ENCODE assay signal across 8 cellular contexts in genomic region chr12:49621651-49622500, GRCh38. TPM values are rescaled to one million over a fixed set of nuclear protein-coding genes. Genes with fewer than 3 reads are reported as not detected.
DNase-seq lines count a peak whose midpoint lies in the region; TF ChIP-seq lines count a peak whose summit lies in the region.

No MANE protein-coding gene starts in this region.

- H3K36me3 Mint-ChIP-seq in activated CD4-positive, alpha-beta memory T cell treated with anti-CD3 and anti-CD28 coated beads for 36 hours = no peaks in the 10 kb centered on the region

- intact Hi-C loops in activated CD4-positive, alpha-beta memory T cell treated with anti-CD3 and anti-CD28 coated beads for 36 hours (cut with micrococcal nuclease) = loop anchor here (1.0 to 5.0 kb wide), 6 partner anchors 40 to 357 kb away; partner anchors contain the start of genes MCRS1, SPATS2 and TUBA1C

- no peaks in the 10 kb centered on the region for H3K27me3 ChIP-seq in iPS-15b (ENCODE audit: control insufficient read depth, insufficient read depth, low read length)
- H3K27me3 ChIP-seq in suprapubic skin = no peaks in the 10 kb centered on the region

- H3K9me3 Mint-ChIP-seq in activated CD4-positive, alpha-beta memory T cell treated with anti-CD3 and anti-CD28 coated beads for 36 hours = no peaks in the 10 kb centered on the region

- no peak for TF ChIP-seq POLR2A in suprapubic skin (IDR thresholded peaks at IDR 0.05)

- DNase-seq in activated CD4-positive, alpha-beta T cell treated with anti-CD3 and anti-CD28 coated beads, Interleukin-2, amount 50 U/mL, for 4 hours = peak; percentile 14 to 15
- no peak for DNase-seq in activated CD4-positive, alpha-beta T cell treated with anti-CD3 and anti-CD28 coated beads for 1 hour
- DNase-seq in activated CD4-positive, alpha-beta memory T cell treated with anti-CD3 and anti-CD28 coated beads for 36 hours = no peak
- no peak for DNase-seq in suprapubic skin (ENCODE audit: low spot score in 2 of 2)
- DNase-seq in cerebellum (ENCODE audit: low spot score) = no peak
- no peak for DNase-seq in Kasumi-1 (lab: John Stamatoyannopoulos, UW)
- no peak for DNase-seq in glomerular visceral epithelial cell (ENCODE audit: extremely low spot score)

- H3K4me1 ChIP-seq in iPS-15b (ENCODE audit: control insufficient read depth, insufficient read depth, low read length) (peaks cover 12% of the 10 kb centered on the region), suprapubic skin (peaks cover 34% of the 10 kb centered on the region)

- H3K36me3 ChIP-seq in iPS-15b (ENCODE audit: control insufficient read depth, insufficient read depth, low read length) (no peaks in the 10 kb centered on the region), suprapubic skin (no peaks in the 10 kb centered on the region)

- CTCF ChIA-PET in activated CD4-positive, alpha-beta memory T cell treated with anti-CD3 and anti-CD28 coated beads for 36 hours (lab: Charles Lee) = interaction anchor here (0.5 to 5.5 kb wide), 10 partner anchors 15 to 263 kb away, joined by 3 to 40 read pairs (median 4); partner anchors contain the start of genes FMNL3, MCRS1 and TMBIM6

- peak overlapping the region; percentile 86 for H3K27ac ChIP-seq in suprapubic skin

- POLR2A ChIA-PET in activated CD4-positive, alpha-beta memory T cell treated with anti-CD3 and anti-CD28 coated beads for 36 hours (lab: Charles Lee) = interaction anchor here (0.8 to 2.2 kb wide), 3 partner anchors 27 to 120 kb away, joined by 3 to 11 read pairs (median 11); partner anchors contain the start of gene TMBIM6

- WGBS in suprapubic skin = 4% methylated on average over 33 of the region's 33 CpGs

- H3K9me3 ChIP-seq in iPS-15b (ENCODE audit: control insufficient read depth, insufficient read depth, low read length) (no peaks in the 10 kb centered on the region), suprapubic skin (no peaks in the 10 kb centered on the region)

- H3K4me3 Mint-ChIP-seq in activated CD4-positive, alpha-beta memory T cell treated with anti-CD3 and anti-CD28 coated beads for 36 hours = peak overlapping the region; percentile 78

- no peak overlapping the region for H3K9ac ChIP-seq in iPS-15b (ENCODE audit: low read depth, low read length)

- no peak for TF ChIP-seq EP300 in suprapubic skin (IDR thresholded peaks at IDR 0.05)

- H3K27ac Mint-ChIP-seq in activated CD4-positive, alpha-beta memory T cell treated with anti-CD3 and anti-CD28 coated beads for 36 hours = peak overlapping the region; percentile 73

- peaks cover 4% of the 10 kb centered on the region for H3K27me3 Mint-ChIP-seq in activated CD4-positive, alpha-beta memory T cell treated with anti-CD3 and anti-CD28 coated beads for 36 hours

- H3K4me1 Mint-ChIP-seq in activated CD4-positive, alpha-beta memory T cell treated with anti-CD3 and anti-CD28 coated beads for 36 hours (ENCODE audit: low read depth) = peaks cover 20% of the 10 kb centered on the region

- TF ChIP-seq CTCF in suprapubic skin (IDR thresholded peaks at IDR 0.05) = no peak

- peak overlapping the region; percentile 83 for H3K4me3 ChIP-seq in iPS-15b (ENCODE audit: low read depth, low read length)
- H3K4me3 ChIP-seq in suprapubic skin = peak overlapping the region; percentile 67

RNA-seq across cellular contexts. Expression of gene PRPF40B, which starts 1.5 kb away (rescaled TPM):
- total RNA-seq in activated CD4-positive, alpha-beta memory T cell treated with anti-CD3 and anti-CD28 coated beads for 36 hours = 1 to 10 TPM; 6.2 to 8.9 TPM
- total RNA-seq in suprapubic skin (10 to 100 TPM; 10.1 to 38.9 (median 15.4) TPM), cerebellum (22.8 TPM)

RNA-seq across cellular contexts. Expression of gene FAM186B, which starts 16.4 kb away (rescaled TPM):
- total RNA-seq in activated CD4-positive, alpha-beta memory T cell treated with anti-CD3 and anti-CD28 coated beads for 36 hours = not detected
- total RNA-seq in suprapubic skin (1 to 10 TPM in 2 of 4 donors, under 1 TPM in 1, not detected in 1; 0.44 to 1.9 (median 1.1) TPM), cerebellum (0.18 TPM)

RNA-seq across cellular contexts. Expression of gene MCRS1, which starts 53.9 kb away (rescaled TPM):
- total RNA-seq in activated CD4-positive, alpha-beta memory T cell treated with anti-CD3 and anti-CD28 coated beads for 36 hours = 10 to 100 TPM; 52.3 to 56.8 TPM
- total RNA-seq in suprapubic skin (10 to 100 TPM; 42.4 to 73.6 (median 61.1) TPM), cerebellum (25.5 TPM)

Comparison
In these comparisons a context has a peak if more than half of its experiments do, and no peak if none do; other contexts are left out.
1. DNase-seq: peak in activated CD4-positive, alpha-beta T cell treated with anti-CD3 and anti-CD28 coated beads, Interleukin-2, amount 50 U/mL, for 4 hours (2 of 2); none in activated CD4-positive, alpha-beta T cell treated with anti-CD3 and anti-CD28 coated beads for 1 hour (single experiment), activated CD4-positive, alpha-beta memory T cell treated with anti-CD3 and anti-CD28 coated beads for 36 hours (single experiment), suprapubic skin (0 of 2), cerebellum (single experiment), Kasumi-1 (0 of 2) and glomerular visceral epithelial cell (single experiment).